10 cellular contexts compared by ENCODE assay signal in genomic region chr5:36153727-36154126, GRCh38. TPM values are rescaled to one million over a fixed set of nuclear protein-coding genes. Genes with fewer than 3 reads are reported as not detected.
DNase-seq lines count a peak whose midpoint lies in the region; ATAC-seq and TF ChIP-seq lines count a peak whose summit lies in the region.
"Had no signal": no experiment of that assay in that cellular context is flagged by ENCODE, and none has a peak within 500 bp of the region (broad histone marks: within the 10 kb centered on the region; RNA-seq: fewer than 3 reads in every experiment).

No MANE protein-coding gene starts in this region.

- no peaks in the 10 kb centered on the region for H3K9me3 Mint-ChIP-seq in activated T-cell treated with anti-CD3 and anti-CD28 coated beads, Interleukin-2, amount 50 U/mL, for 24 hours
- no peaks in the 10 kb centered on the region for H3K9me3 Mint-ChIP-seq in endothelial cell (ENCODE audit: unreplicated experiment)

- H3K4me1 ChIP-seq in RWPE2 (ENCODE audit: insufficient read depth, poor library complexity, severe bottlenecking) = peaks cover 36% of the 10 kb centered on the region

- H3K27ac ChIP-seq in RWPE2 (ENCODE audit: poor library complexity, severe bottlenecking) = peak overlapping the region; percentile 86

- peaks cover 54% of the 10 kb centered on the region for H3K36me3 ChIP-seq in RWPE2 (ENCODE audit: low read depth)

- no peak for DNase-seq in activated T-cell treated with anti-CD3 and anti-CD28 coated beads, Interleukin-2, amount 50 U/mL, for 24 hours
- DNase-seq in activated T-cell treated with anti-CD3 and anti-CD28 coated beads, Interleukin-2, amount 50 U/mL, for 48 hours = no peak
- DNase-seq in RWPE2 (ENCODE audit: low spot score) = no peak
- DNase-seq in endothelial cell (ENCODE audit: low spot score) = no peak
- no peak for DNase-seq in skeletal muscle cell (ENCODE audit: low read depth)
- no peak for DNase-seq in GF-D8 (lab: John Stamatoyannopoulos, UW)
- no peak for DNase-seq in dermis blood vessel endothelial cell
- DNase-seq: hypothalamus, SHP77 had no signal

- H3K4me1 Mint-ChIP-seq in activated T-cell treated with anti-CD3 and anti-CD28 coated beads, Interleukin-2, amount 50 U/mL, for 24 hours (ENCODE audit: low read depth) = peaks cover 63% of the 10 kb centered on the region
- peaks cover 16% of the 10 kb centered on the region for H3K4me1 Mint-ChIP-seq in endothelial cell (ENCODE audit: unreplicated experiment)

- H3K36me3 Mint-ChIP-seq in activated T-cell treated with anti-CD3 and anti-CD28 coated beads, Interleukin-2, amount 50 U/mL, for 24 hours (ENCODE audit: low read depth) = peaks cover 73% of the 10 kb centered on the region
- H3K36me3 Mint-ChIP-seq in endothelial cell (ENCODE audit: low read depth, unreplicated experiment) = peaks cover 17% of the 10 kb centered on the region

- TF ChIP-seq CTCF in RWPE2 (IDR thresholded peaks at IDR 0.05; ENCODE audit: poor library complexity, severe bottlenecking) = no peak
- TF ChIP-seq CTCF in endothelial cell (IDR thresholded peaks at IDR 0.05; ENCODE audit: unreplicated experiment) = no peak

- H3K4me3 ChIP-seq in RWPE2 (ENCODE audit: severe bottlenecking) = no peak overlapping the region
- H3K4me3 ChIP-seq in skeletal muscle cell (ENCODE audit: low read depth, low read length) = peak overlapping the region; percentile 84

- H3K4me3 Mint-ChIP-seq in activated T-cell treated with anti-CD3 and anti-CD28 coated beads, Interleukin-2, amount 50 U/mL, for 24 hours = peak overlapping the region; percentile 97
- H3K4me3 Mint-ChIP-seq in endothelial cell (ENCODE audit: unreplicated experiment) = peak overlapping the region; percentile 73

- no peaks in the 10 kb centered on the region for H3K27me3 Mint-ChIP-seq in activated T-cell treated with anti-CD3 and anti-CD28 coated beads, Interleukin-2, amount 50 U/mL, for 24 hours
- peaks cover 2% of the 10 kb centered on the region for H3K27me3 Mint-ChIP-seq in endothelial cell (ENCODE audit: unreplicated experiment)

- H3K27me3 ChIP-seq in RWPE2 (ENCODE audit: insufficient read depth, poor library complexity, severe bottlenecking) = no peaks in the 10 kb centered on the region

- no peak for ATAC-seq in RWPE2 (ENCODE audit: low read depth)
- ATAC-seq in HG03342 (IDR thresholded peaks at IDR 0.05; ENCODE audit: unreplicated experiment) = no peak

- no peak overlapping the region for H3K27ac Mint-ChIP-seq in activated T-cell treated with anti-CD3 and anti-CD28 coated beads, Interleukin-2, amount 50 U/mL, for 24 hours
- no peak overlapping the region for H3K27ac Mint-ChIP-seq in endothelial cell (ENCODE audit: unreplicated experiment)

- no peaks in the 10 kb centered on the region for H3K9me3 ChIP-seq in RWPE2 (ENCODE audit: severe bottlenecking)

RNA-seq across cellular contexts. Expression of gene SKP2, which starts 1.8 kb away (rescaled TPM):
- 41.3 TPM for total RNA-seq in endothelial cell (ENCODE audit: unreplicated experiment)
- 32.3 and 51.9 TPM in 2 replicates for total RNA-seq in dermis blood vessel endothelial cell

RNA-seq across cellular contexts. Expression of gene LMBRD2, which starts 2.0 kb away (rescaled TPM):
- 5.1 TPM for total RNA-seq in endothelial cell (ENCODE audit: unreplicated experiment)
- total RNA-seq in dermis blood vessel endothelial cell = 8.8 and 13.1 TPM in 2 replicates
